In genomic region chr3:122668930-122669730, GRCh38 we compare ENCODE assay signal across 2 cellular contexts.
TF ChIP-seq lines count a peak whose summit lies in the region.

No MANE protein-coding gene starts in this region.

TF ChIP-seq in IMR-90, 13 proteins besides CTCF, POLR2A, EP300 and RAD21:
- peak; percentile 58; the same call in 1 of the 2 replicates for TF ChIP-seq MXI1 (IDR thresholded peaks at IDR 0.05; ENCODE audit: borderline replicate concordance, low read depth, low read length)
- TF ChIP-seq CEBPB (IDR thresholded peaks at IDR 0.05; ENCODE audit: low read depth, low read length) = no peak
- peak; percentile 39; the same call in 1 of the 2 replicates for TF ChIP-seq FOS (IDR thresholded peaks at IDR 0.05; ENCODE audit: low read depth, low read length)

TF ChIP-seq in GM12878, 131 proteins besides CTCF, POLR2A, EP300 and RAD21:
- peak; percentile 76 for TF ChIP-seq CUX1 (IDR thresholded peaks at IDR 0.05; ENCODE audit: insufficient replicate concordance, low read depth, low read length)
- no peak for TF ChIP-seq HDAC6 (IDR thresholded peaks at IDR 0.05; ENCODE audit: unreplicated experiment)
- no peak for TF ChIP-seq EZH2 (IDR thresholded peaks at IDR 0.05; ENCODE audit: borderline replicate concordance, control insufficient read depth, low read depth, low read length)
- TF ChIP-seq NR2C2 (IDR thresholded peaks at IDR 0.05; ENCODE audit: borderline replicate concordance, control insufficient read depth, insufficient read length, low read depth) = no peak
- no peak for TF ChIP-seq GATAD2B (conservative IDR thresholded peaks at IDR 0.05; ENCODE audit: low read depth)
- no peak for TF ChIP-seq RAD51 (IDR thresholded peaks at IDR 0.05)
- TF ChIP-seq MLLT1 (IDR thresholded peaks at IDR 0.05) = 0 out of 2 replicates have a peak, but pooled peaks have one; percentile 28
- no peak for TF ChIP-seq RB1 (IDR thresholded peaks at IDR 0.05; ENCODE audit: borderline replicate concordance)
- TF ChIP-seq NFIC (IDR thresholded peaks at IDR 0.05; ENCODE audit: low read depth, low read length) = peak; percentile 23; the same call in 1 of the 2 replicates
- peak; percentile 37; the same call in 1 of the 2 replicates for TF ChIP-seq YY1 (IDR thresholded peaks at IDR 0.05; ENCODE audit: low read depth, low read length)
- TF ChIP-seq USF1 (IDR thresholded peaks at IDR 0.05; ENCODE audit: borderline replicate concordance, extremely low read length, insufficient read depth, low read depth, low read length) = no peak
- peak; percentile 57 for TF ChIP-seq JUNB (IDR thresholded peaks at IDR 0.05)
- TF ChIP-seq ZNF622 (IDR thresholded peaks at IDR 0.05) = no peak
- TF ChIP-seq ZNF217 (IDR thresholded peaks at IDR 0.05) = 0 out of 2 replicates have a peak, but pooled peaks have one; percentile 59
- no peak for TF ChIP-seq ZNF274 (IDR thresholded peaks at IDR 0.05; ENCODE audit: insufficient read depth, insufficient read length)
- peak in 1 of 2 experiments; percentile 21; a peak in 1 of 4 replicates for TF ChIP-seq IKZF2 (IDR thresholded peaks at IDR 0.05)
- 0 out of 2 replicates have a peak, but pooled peaks have one; percentile 18 for TF ChIP-seq ATF7 (IDR thresholded peaks at IDR 0.05; ENCODE audit: low read depth)
- peak; percentile 95 for TF ChIP-seq ZNF687 (IDR thresholded peaks at IDR 0.05)
- TF ChIP-seq PML (IDR thresholded peaks at IDR 0.05; ENCODE audit: low read length) = no peak
- no peak for TF ChIP-seq SP1 (IDR thresholded peaks at IDR 0.05; ENCODE audit: low read depth, low read length)
- 0 out of 2 replicates have a peak, but pooled peaks have one; percentile 18 for TF ChIP-seq RUNX3 (IDR thresholded peaks at IDR 0.05; ENCODE audit: low read length)
- TF ChIP-seq BCL3 (IDR thresholded peaks at IDR 0.05; ENCODE audit: borderline replicate concordance, insufficient read depth, low read depth, low read length, poor library complexity, severe bottlenecking) = no peak
- no peak for TF ChIP-seq NFXL1 (IDR thresholded peaks at IDR 0.05; ENCODE audit: borderline replicate concordance)
- peak; percentile 76 for TF ChIP-seq NR2C1 (IDR thresholded peaks at IDR 0.05)
TF ChIP-seq in GM12878: peak in this region for 11.
